8 cellular contexts compared by ENCODE assay signal in genomic region chr14:51239813-51240803, GRCh38. TPM values are rescaled to one million over a fixed set of nuclear protein-coding genes. Genes with fewer than 3 reads are reported as not detected.
DNase-seq lines count a peak whose midpoint lies in the region; ATAC-seq and TF ChIP-seq lines count a peak whose summit lies in the region.

Gene TMX1 (plus strand): TSS chr14:51240247. CDS start chr14:51240293, 46 bp downstream.

- peak within 1 kb of the TSS; percentile 77 for H3K4me2 ChIP-seq in DOHH2 (ENCODE audit: low read length)

- TF ChIP-seq CTCF in DOHH2 (IDR thresholded peaks at IDR 0.05; ENCODE audit: low read depth, low read length, poor library complexity, severe bottlenecking) (peak; percentile 45), Peyer's patch (IDR thresholded peaks at IDR 0.05) (peak in 2 of 6 experiments; percentile 4 to 18), esophagus squamous epithelium (IDR thresholded peaks at IDR 0.05) (peak in 1 of 6 experiments; percentile 35)

- no peaks in the 10 kb centered on the region for H3K9me2 ChIP-seq in DOHH2 (replicated peaks; ENCODE audit: control insufficient read depth, low read length)

- TF ChIP-seq POLR2A in Peyer's patch (IDR thresholded peaks at IDR 0.05) (peak; percentile 81 to 83), esophagus squamous epithelium (IDR thresholded peaks at IDR 0.05) (peak in 3 of 4 donors; percentile 72 to 87 (median 84))

- H3K27me3 ChIP-seq in DOHH2 (ENCODE audit: control insufficient read depth, low read length) (no peaks in the 10 kb centered on the region), Peyer's patch (no peaks in the 10 kb centered on the region), esophagus squamous epithelium (no peaks in the 10 kb centered on the region), muscle layer of duodenum (ENCODE audit: low read depth, low read length) (no peaks in the 10 kb centered on the region)

- H3K36me3 ChIP-seq in DOHH2 (ENCODE audit: control insufficient read depth, low read length) (peaks cover 35% of the 10 kb centered on the region), KOPT-K1 (ENCODE audit: insufficient read depth, low read length) (peaks cover 15% of the 10 kb centered on the region), Peyer's patch (no peaks in the 10 kb centered on the region), esophagus squamous epithelium (peaks cover 0 to under 1% (median 0%) of the 10 kb centered on the region in 3 donors), muscle layer of duodenum (ENCODE audit: control insufficient read depth in 1 of 2, insufficient read depth in 2 of 2, low read length in 2 of 2) (no peaks in the 10 kb centered on the region)

- peak; percentile 88 to 96 (median 91) for DNase-seq in Peyer's patch
- DNase-seq in activated T-cell treated with anti-CD3 and anti-CD28 coated beads, Interleukin-2, amount 50 U/mL, for 48 hours = peak; percentile 93 to 94
- DNase-seq in esophagus squamous epithelium (lab: John Stamatoyannopoulos, UW) = peak; percentile 47
- peak; percentile 80 to 81 for DNase-seq in stimulated activated CD8-positive, alpha-beta memory T cell treated with anti-CD3 and anti-CD28 coated beads, Interleukin-7, amount 100 ng/mL, for 4 hours (ENCODE audit: low read depth in 2 of 2)

- H3K9me3 ChIP-seq in DOHH2 (ENCODE audit: control insufficient read depth, insufficient read depth, low read length) (no peaks in the 10 kb centered on the region), KOPT-K1 (ENCODE audit: insufficient read depth, low read length, poor library complexity, severe bottlenecking) (no peaks in the 10 kb centered on the region), Peyer's patch (no peaks in the 10 kb centered on the region), esophagus squamous epithelium (no peaks in the 10 kb centered on the region), muscle layer of duodenum (ENCODE audit: control insufficient read depth in 1 of 2, low read length in 2 of 2) (no peaks in the 10 kb centered on the region)

- H3F3A ChIP-seq in DOHH2 (ENCODE audit: control insufficient read depth, insufficient read depth) = peaks cover 5% of the 10 kb centered on the region

- peak within 1 kb of the TSS; percentile 56 for H3K27ac ChIP-seq in DOHH2 (ENCODE audit: low read depth, low read length)
- peak within 1 kb of the TSS; percentile 93 for H3K27ac ChIP-seq in KOPT-K1 (ENCODE audit: low read depth, low read length, poor library complexity, severe bottlenecking)
- H3K27ac ChIP-seq in Peyer's patch = peak within 1 kb of the TSS; percentile 68 to 91 (median 84)
- H3K27ac ChIP-seq in esophagus squamous epithelium = peak within 1 kb of the TSS; percentile 84 to 90 (median 88)
- H3K27ac ChIP-seq in muscle layer of duodenum (ENCODE audit: low read length) = peak within 1 kb of the TSS; percentile 91

- ATAC-seq in GM21825 (IDR thresholded peaks at IDR 0.05; ENCODE audit: unreplicated experiment) = peak; percentile 87

- peaks cover 9% of the 10 kb centered on the region; the same call in 1 of the 2 replicates for H4K20me1 ChIP-seq in DOHH2 (ENCODE audit: control insufficient read depth, insufficient read depth, low read depth, low read length)

- peaks cover 56% of the 10 kb centered on the region for H3K79me2 ChIP-seq in DOHH2 (ENCODE audit: control insufficient read depth, low read length)

- intact Hi-C loops in esophagus squamous epithelium (cut with DNase I) = no loop called here

- 1% methylated on average over 27 to 32 of the region's 65 CpGs for WGBS in esophagus squamous epithelium, 2 donors

- H3K4me3 ChIP-seq in DOHH2 (ENCODE audit: low read length) = peak within 1 kb of the TSS; percentile 92
- peak within 1 kb of the TSS; percentile 60 to 94 (median 88) for H3K4me3 ChIP-seq in Peyer's patch
- peak within 1 kb of the TSS; percentile 77 to 91 (median 84) for H3K4me3 ChIP-seq in esophagus squamous epithelium
- peak within 1 kb of the TSS; percentile 97 to 98 for H3K4me3 ChIP-seq in muscle layer of duodenum (ENCODE audit: low read depth in 1 of 2, low read length in 2 of 2)

- H3K4me1 ChIP-seq in DOHH2 (ENCODE audit: control insufficient read depth, low read length) (peaks cover 41% of the 10 kb centered on the region), Peyer's patch (peaks cover 0 to 6% (median 0%) of the 10 kb centered on the region in 4 donors), esophagus squamous epithelium (peaks cover 6 to 42% (median 13%) of the 10 kb centered on the region in 3 donors), muscle layer of duodenum (ENCODE audit: control insufficient read depth in 1 of 2, insufficient read depth in 2 of 2, low read length in 2 of 2) (peaks cover 0 to 19% of the 10 kb centered on the region in 2 donors)

RNA-seq across cellular contexts. Expression of gene TMX1, which starts in this region (rescaled TPM):
- 10 to 100 TPM in 3 of 4 donors, 1 to 10 TPM in 1; 7.4 to 21.3 (median 16.1) TPM for total RNA-seq in Peyer's patch
- 10 to 100 TPM; 24.0 to 48.8 (median 36.2) TPM for total RNA-seq in esophagus squamous epithelium

Comparison
In these comparisons a context has a peak if more than half of its experiments do, and no peak if none do; other contexts are left out.
1. Peak in every context shown above with its lines: DNase-seq, ATAC-seq, H3K4me3 ChIP-seq and H3K27ac ChIP-seq.